23 cellular contexts compared by ENCODE assay signal in the genomic region with DNA sequence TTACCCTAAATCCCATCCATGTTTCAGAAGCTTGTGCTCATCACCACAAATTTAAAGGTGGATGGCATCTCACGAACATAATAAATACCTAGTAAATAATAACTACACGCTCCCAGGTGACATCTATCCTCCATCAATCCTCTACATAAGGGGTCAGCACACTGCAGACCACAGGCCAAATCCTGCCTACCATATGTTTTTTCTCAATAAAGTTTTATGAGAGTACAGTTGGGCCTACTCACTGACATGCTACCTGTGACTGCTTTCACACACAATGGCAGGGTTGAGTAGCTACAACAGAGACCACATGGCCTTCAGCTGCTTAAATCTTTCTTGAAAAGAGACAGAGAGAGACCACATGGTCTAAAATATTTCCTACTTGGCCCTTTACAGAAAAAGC.
"Had no signal": no experiment of that assay in that cellular context is flagged by ENCODE, and none has a peak within 500 bp of the region (broad histone marks: within the 10 kb centered on the region; RNA-seq: fewer than 3 reads in every experiment).

No MANE protein-coding gene starts in this region.

- H3K36me3 ChIP-seq: prostate gland, right atrium auricular region, sigmoid colon, suprapubic skin, transverse colon, upper lobe of right lung, uterus had no signal

- H3K4me3 ChIP-seq: dorsolateral prefrontal cortex, lung, mucosa of descending colon, prostate gland, right atrium auricular region, sigmoid colon, suprapubic skin, transverse colon, upper lobe of right lung, uterus had no signal

- H3K27ac Mint-ChIP-seq: mesothelial cell of epicardium; naive thymus-derived CD4-positive, alpha-beta T cell; nephron; stimulated activated naive CD8-positive, alpha-beta T cell treated with anti-CD3 and anti-CD28 coated beads, Interleukin-15, amount 100 ng/mL, for 72 hours had no signal

- FAIRE-seq: colon, frontal cortex, keratinocyte had no signal

- H3K36me3 Mint-ChIP-seq: mesothelial cell of epicardium had no signal

- H3K9me3 ChIP-seq: mucosa of descending colon, prostate gland, right atrium auricular region, sigmoid colon, suprapubic skin, transverse colon, upper lobe of right lung, uterus had no signal

- H3K27ac ChIP-seq: dorsolateral prefrontal cortex, prostate gland, right atrium auricular region, suprapubic skin, transverse colon, upper lobe of right lung, uterus had no signal

- H3K4me3 Mint-ChIP-seq: mesothelial cell of epicardium; naive thymus-derived CD4-positive, alpha-beta T cell; nephron; stimulated activated naive CD8-positive, alpha-beta T cell treated with anti-CD3 and anti-CD28 coated beads, Interleukin-15, amount 100 ng/mL, for 72 hours had no signal

- ATAC-seq: mucosa of descending colon; naive thymus-derived CD4-positive, alpha-beta T cell; stimulated activated naive CD8-positive, alpha-beta T cell treated with anti-CD3 and anti-CD28 coated beads, Interleukin-15, amount 100 ng/mL, for 72 hours; upper lobe of right lung had no signal

- DNase-seq: dorsolateral prefrontal cortex; effector CD4-positive, alpha-beta T cell; mesenchymal stem cell; mucosa of descending colon; naive thymus-derived CD4-positive, alpha-beta T cell; nucleus accumbens; sigmoid colon; stimulated activated CD4-positive, alpha-beta T cell treated with anti-CD3 and anti-CD28 coated beads, Interleukin-2, amount 100 ng/mL, for 24 hours; stimulated activated CD4-positive, alpha-beta T cell treated with anti-CD3 and anti-CD28 coated beads, Interleukin-4, amount 100 ng/mL, for 4 hours; stimulated activated naive CD4-positive, alpha-beta T cell; stimulated activated naive CD8-positive, alpha-beta T cell treated with anti-CD3 and anti-CD28 coated beads, Interleukin-15, amount 100 ng/mL, for 72 hours; transverse colon; upper lobe of right lung; uterus had no signal

- H3K27me3 ChIP-seq: right atrium auricular region, sigmoid colon, uterus had no signal

- H3K4me1 ChIP-seq: prostate gland, right atrium auricular region, suprapubic skin, upper lobe of right lung, uterus had no signal

- H3K4me1 Mint-ChIP-seq: mesothelial cell of epicardium, nephron had no signal

- H3K9me3 Mint-ChIP-seq: mesothelial cell of epicardium; naive thymus-derived CD4-positive, alpha-beta T cell; nephron; stimulated activated naive CD8-positive, alpha-beta T cell treated with anti-CD3 and anti-CD28 coated beads, Interleukin-15, amount 100 ng/mL, for 72 hours had no signal

- H3K27me3 Mint-ChIP-seq: stimulated activated naive CD8-positive, alpha-beta T cell treated with anti-CD3 and anti-CD28 coated beads, Interleukin-15, amount 100 ng/mL, for 72 hours had no signal
